8 cellular contexts compared by ENCODE assay signal in the genomic region with DNA sequence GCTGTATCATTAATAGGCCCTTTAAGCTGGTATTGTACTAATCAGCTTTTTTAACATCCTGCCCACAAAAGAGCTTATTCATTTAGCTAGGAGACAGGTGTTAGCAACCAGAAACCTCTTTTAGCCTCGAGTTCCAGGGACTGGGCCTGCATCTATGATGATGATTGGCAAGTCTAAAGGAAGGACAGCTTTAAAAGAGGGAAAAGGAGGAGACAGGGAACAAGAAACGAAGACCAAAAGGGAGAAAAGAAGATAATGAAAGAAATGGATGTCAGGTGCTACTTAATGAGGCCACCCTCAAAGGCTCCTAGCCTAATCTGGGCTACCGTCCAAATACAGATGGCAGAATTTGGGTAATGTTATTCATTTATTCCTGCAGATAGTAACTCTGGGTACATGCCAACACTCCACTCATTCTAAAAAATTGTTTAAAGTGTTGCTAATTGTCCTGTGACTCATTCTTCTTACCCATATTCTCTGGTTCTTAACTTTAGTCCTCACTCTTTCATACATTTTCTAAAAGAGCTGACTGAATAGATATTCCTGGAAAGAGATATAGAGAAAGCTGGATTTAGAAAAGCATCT. TPM values are rescaled to one million over a fixed set of nuclear protein-coding genes. Genes with fewer than 3 reads are reported as not detected.
A peak's percentile ranks its signal among the peaks of the same experiment; 100 is the strongest.
DNase-seq lines count a peak whose midpoint lies in the region; ATAC-seq and TF ChIP-seq lines count a peak whose summit lies in the region.

No MANE protein-coding gene starts in this region.

- peaks cover 56% of the 10 kb centered on the region for H3K4me1 Mint-ChIP-seq in activated T-helper 17 cell treated with anti-CD3 and anti-CD28 coated beads, Interleukin-2, amount 50 U/mL, for 72 hours
- H3K4me1 Mint-ChIP-seq in CD14-positive monocyte = peaks cover 36% of the 10 kb centered on the region

- peak overlapping the region; percentile 98 for H3K4me3 Mint-ChIP-seq in activated T-helper 17 cell treated with anti-CD3 and anti-CD28 coated beads, Interleukin-2, amount 50 U/mL, for 72 hours
- H3K4me3 Mint-ChIP-seq in CD14-positive monocyte = no peak overlapping the region

- intact Hi-C loops in CD14-positive monocyte (cut with micrococcal nuclease) = no loop called here

- no peaks in the 10 kb centered on the region for H3K27me3 Mint-ChIP-seq in activated T-helper 17 cell treated with anti-CD3 and anti-CD28 coated beads, Interleukin-2, amount 50 U/mL, for 72 hours
- peaks cover 0 to 2% (median 0%) of the 10 kb centered on the region in 3 donors for H3K27me3 Mint-ChIP-seq in CD14-positive monocyte (ENCODE audit: low read depth in 3 of 3)

- no peaks in the 10 kb centered on the region for H3K9me3 Mint-ChIP-seq in activated T-helper 17 cell treated with anti-CD3 and anti-CD28 coated beads, Interleukin-2, amount 50 U/mL, for 72 hours
- no peaks in the 10 kb centered on the region for H3K9me3 Mint-ChIP-seq in CD14-positive monocyte

- H3K27me3 ChIP-seq in layer of hippocampus (ENCODE audit: control insufficient read depth, insufficient read depth, low read length) = no peaks in the 10 kb centered on the region

- peak overlapping the region; percentile 79 for H3K27ac ChIP-seq in layer of hippocampus (ENCODE audit: low read depth, low read length)

- ATAC-seq in activated T-helper 17 cell treated with anti-CD3 and anti-CD28 coated beads, Interleukin-2, amount 50 U/mL, for 72 hours (replicated peaks) = peak; percentile 63

- peak overlapping the region; percentile 73 for H3K27ac Mint-ChIP-seq in activated T-helper 17 cell treated with anti-CD3 and anti-CD28 coated beads, Interleukin-2, amount 50 U/mL, for 72 hours
- H3K27ac Mint-ChIP-seq in CD14-positive monocyte = no peak overlapping the region

- peaks cover 37% of the 10 kb centered on the region for H3K36me3 Mint-ChIP-seq in activated T-helper 17 cell treated with anti-CD3 and anti-CD28 coated beads, Interleukin-2, amount 50 U/mL, for 72 hours (ENCODE audit: low read depth)
- peaks cover 0 to 12% of the 10 kb centered on the region in 2 donors for H3K36me3 Mint-ChIP-seq in CD14-positive monocyte

- TF ChIP-seq CTCF in CD14-positive monocyte (IDR thresholded peaks at IDR 0.05) = no peak

- DNase-seq in DMS 273 treated with DMSO at 0.1 percent for 48 hours (lab: John Stamatoyannopoulos, UW) (peak; percentile 77), LoVo (ENCODE audit: low spot score) (peak; percentile 66), DMS53 treated with DMSO at 0.1 percent for 48 hours (lab: John Stamatoyannopoulos, UW; ENCODE audit: unreplicated experiment) (no peak), GDM1 (lab: John Stamatoyannopoulos, UW) (no peak), CD14-positive monocyte (ENCODE audit: low spot score) (no peak)
- no peak for DNase-seq in stimulated activated naive CD4-positive, alpha-beta T cell (lab: John Stamatoyannopoulos, UW)

RNA-seq across cellular contexts. Expression of gene RFFL, which starts 18.7 kb away (rescaled TPM):
- total RNA-seq in activated T-helper 17 cell treated with anti-CD3 and anti-CD28 coated beads, Interleukin-2, amount 50 U/mL, for 72 hours = 10 to 100 TPM; 32.9 to 51.1 TPM
- polyA plus RNA-seq in CD14-positive monocyte = 10 to 100 TPM; 16.1 to 24.7 TPM

RNA-seq across cellular contexts. Expression of gene RAD51D, which starts 37.5 kb away (rescaled TPM):
- 10 to 100 TPM; 23.9 to 36.6 TPM for total RNA-seq in activated T-helper 17 cell treated with anti-CD3 and anti-CD28 coated beads, Interleukin-2, amount 50 U/mL, for 72 hours
- 1 to 10 TPM; 4.4 to 6.9 TPM for polyA plus RNA-seq in CD14-positive monocyte

RNA-seq across cellular contexts. Expression of gene FNDC8, which starts 39.2 kb away (rescaled TPM):
- total RNA-seq in activated T-helper 17 cell treated with anti-CD3 and anti-CD28 coated beads, Interleukin-2, amount 50 U/mL, for 72 hours = not detected
- polyA plus RNA-seq in CD14-positive monocyte = not detected

RNA-seq across cellular contexts. Expression of gene NLE1, which starts 59.9 kb away (rescaled TPM):
- total RNA-seq in activated T-helper 17 cell treated with anti-CD3 and anti-CD28 coated beads, Interleukin-2, amount 50 U/mL, for 72 hours = 10 to 100 TPM; 15.8 to 38.9 TPM
- polyA plus RNA-seq in CD14-positive monocyte = 1 to 10 TPM; 1.6 to 2.2 TPM

Comparison
In these comparisons a context has a peak if more than half of its experiments do, and no peak if none do; other contexts are left out.
1. DNase-seq: peak in DMS 273 treated with DMSO at 0.1 percent for 48 hours (single experiment) and LoVo (single experiment); none in DMS53 treated with DMSO at 0.1 percent for 48 hours (single experiment), stimulated activated naive CD4-positive, alpha-beta T cell (0 of 6), GDM1 (single experiment) and CD14-positive monocyte (single experiment).